In the genomic region with DNA sequence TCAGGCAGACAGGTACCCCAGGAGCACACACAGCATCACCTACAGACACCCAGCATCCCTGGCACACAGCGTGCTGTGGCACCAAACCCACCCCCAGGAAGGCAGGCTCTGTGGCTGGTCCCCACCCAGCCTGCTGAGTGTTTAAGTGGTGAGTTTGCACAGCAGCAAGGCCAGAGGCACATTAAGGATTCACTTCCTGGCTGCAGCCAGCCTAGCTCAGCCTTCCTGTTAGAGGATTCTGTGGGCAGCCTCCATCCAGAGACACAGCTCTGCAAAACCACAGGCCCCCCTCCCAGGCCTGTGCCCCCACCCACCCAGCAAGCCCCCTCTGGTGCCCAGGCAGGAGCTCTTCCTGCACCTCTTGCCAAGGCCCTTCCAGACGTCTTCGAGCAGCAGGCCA, we compare ENCODE assay signal across 17 cellular contexts. TPM values are rescaled to one million over a fixed set of nuclear protein-coding genes. Genes with fewer than 3 reads are reported as not detected.
DNase-seq lines count a peak whose midpoint lies in the region; ATAC-seq and TF ChIP-seq lines count a peak whose summit lies in the region.
"Had no signal": no experiment of that assay in that cellular context is flagged by ENCODE, and none has a peak within 500 bp of the region (broad histone marks: within the 10 kb centered on the region; RNA-seq: fewer than 3 reads in every experiment).

No MANE protein-coding gene starts in this region.

- POLR2A ChIA-PET in activated naive CD8-positive, alpha-beta T cell treated with anti-CD3 and anti-CD28 coated beads, Interleukin-2, amount 10 ng/mL, durations not matched to agents 7 days and 5 days (lab: Charles Lee): no interaction called here

- peak; percentile 67 for ATAC-seq in activated naive CD8-positive, alpha-beta T cell treated with anti-CD3 and anti-CD28 coated beads, Interleukin-2, amount 10 ng/mL, durations not matched to agents 7 days and 5 days (ENCODE audit: low read depth)
- ATAC-seq in esophagus mucosa: peak; percentile 30
- no peak for ATAC-seq in stimulated activated effector memory CD8-positive, alpha-beta T cell treated with anti-CD3 and anti-CD28 coated beads, Interleukin-12 subunit alpha, Interleukin-12 subunit beta, amount 100 ng/mL, for 72 hours
- ATAC-seq: GM12878, left lobe of liver had no signal

- H3K36me3 Mint-ChIP-seq in activated naive CD8-positive, alpha-beta T cell treated with anti-CD3 and anti-CD28 coated beads, Interleukin-2, amount 10 ng/mL, durations not matched to agents 7 days and 5 days: no peaks in the 10 kb centered on the region
- H3K36me3 Mint-ChIP-seq in activated naive CD8-positive, alpha-beta T cell treated with anti-CD3 and anti-CD28 coated beads for 36 hours: no peaks in the 10 kb centered on the region
- H3K36me3 Mint-ChIP-seq in stimulated activated effector memory CD8-positive, alpha-beta T cell treated with anti-CD3 and anti-CD28 coated beads, Interleukin-12 subunit alpha, Interleukin-12 subunit beta, amount 100 ng/mL, for 72 hours: no peaks in the 10 kb centered on the region
- no peaks in the 10 kb centered on the region for H3K36me3 Mint-ChIP-seq in type B pancreatic cell

- peaks cover 6% of the 10 kb centered on the region for H3K4me1 Mint-ChIP-seq in activated naive CD8-positive, alpha-beta T cell treated with anti-CD3 and anti-CD28 coated beads, Interleukin-2, amount 10 ng/mL, durations not matched to agents 7 days and 5 days
- peaks cover 4% of the 10 kb centered on the region for H3K4me1 Mint-ChIP-seq in activated naive CD8-positive, alpha-beta T cell treated with anti-CD3 and anti-CD28 coated beads for 36 hours
- peaks cover 29% of the 10 kb centered on the region for H3K4me1 Mint-ChIP-seq in stimulated activated effector memory CD8-positive, alpha-beta T cell treated with anti-CD3 and anti-CD28 coated beads, Interleukin-12 subunit alpha, Interleukin-12 subunit beta, amount 100 ng/mL, for 72 hours
- H3K4me1 Mint-ChIP-seq in type B pancreatic cell (ENCODE audit: unreplicated experiment): peaks cover 19% of the 10 kb centered on the region
- H3K4me1 Mint-ChIP-seq: endodermal cell had no signal

- peaks cover 11% of the 10 kb centered on the region for H3K27me3 Mint-ChIP-seq in activated naive CD8-positive, alpha-beta T cell treated with anti-CD3 and anti-CD28 coated beads, Interleukin-2, amount 10 ng/mL, durations not matched to agents 7 days and 5 days
- peaks cover 5% of the 10 kb centered on the region for H3K27me3 Mint-ChIP-seq in activated naive CD8-positive, alpha-beta T cell treated with anti-CD3 and anti-CD28 coated beads for 36 hours
- H3K27me3 Mint-ChIP-seq in type B pancreatic cell: peaks cover 9% of the 10 kb centered on the region

- no peak overlapping the region for H3K4me3 ChIP-seq in BE2C (ENCODE audit: low read depth, low read length)
- H3K4me3 ChIP-seq: cardiac muscle cell, GM12878, thoracic aorta had no signal

- no peaks in the 10 kb centered on the region for H3K9me3 Mint-ChIP-seq in activated naive CD8-positive, alpha-beta T cell treated with anti-CD3 and anti-CD28 coated beads, Interleukin-2, amount 10 ng/mL, durations not matched to agents 7 days and 5 days
- no peaks in the 10 kb centered on the region for H3K9me3 Mint-ChIP-seq in activated naive CD8-positive, alpha-beta T cell treated with anti-CD3 and anti-CD28 coated beads for 36 hours
- no peaks in the 10 kb centered on the region for H3K9me3 Mint-ChIP-seq in stimulated activated effector memory CD8-positive, alpha-beta T cell treated with anti-CD3 and anti-CD28 coated beads, Interleukin-12 subunit alpha, Interleukin-12 subunit beta, amount 100 ng/mL, for 72 hours
- H3K9me3 Mint-ChIP-seq in type B pancreatic cell: no peaks in the 10 kb centered on the region
- H3K9me3 Mint-ChIP-seq: endodermal cell had no signal

- no peaks in the 10 kb centered on the region for H3K27me3 ChIP-seq in BE2C
- H3K27me3 ChIP-seq: cardiac muscle cell had no signal

- no peaks in the 10 kb centered on the region for H3K4me1 ChIP-seq in BE2C

- H3K36me3 ChIP-seq in BE2C: no peaks in the 10 kb centered on the region
- H3K36me3 ChIP-seq: cardiac muscle cell, thoracic aorta had no signal

- TF ChIP-seq CTCF in BE2C (IDR thresholded peaks at IDR 0.05; ENCODE audit: low read depth, low read length) (no peak), type B pancreatic cell (conservative IDR thresholded peaks at IDR 0.05) (no peak)

- H3K27ac Mint-ChIP-seq in activated naive CD8-positive, alpha-beta T cell treated with anti-CD3 and anti-CD28 coated beads, Interleukin-2, amount 10 ng/mL, durations not matched to agents 7 days and 5 days: no peak overlapping the region
- H3K27ac Mint-ChIP-seq in activated naive CD8-positive, alpha-beta T cell treated with anti-CD3 and anti-CD28 coated beads for 36 hours: no peak overlapping the region
- peak overlapping the region; percentile 7 for H3K27ac Mint-ChIP-seq in stimulated activated effector memory CD8-positive, alpha-beta T cell treated with anti-CD3 and anti-CD28 coated beads, Interleukin-12 subunit alpha, Interleukin-12 subunit beta, amount 100 ng/mL, for 72 hours
- no peak overlapping the region for H3K27ac Mint-ChIP-seq in type B pancreatic cell
- H3K27ac Mint-ChIP-seq: endodermal cell had no signal

- no peak overlapping the region for H3K4me3 Mint-ChIP-seq in activated naive CD8-positive, alpha-beta T cell treated with anti-CD3 and anti-CD28 coated beads, Interleukin-2, amount 10 ng/mL, durations not matched to agents 7 days and 5 days
- H3K4me3 Mint-ChIP-seq in activated naive CD8-positive, alpha-beta T cell treated with anti-CD3 and anti-CD28 coated beads for 36 hours: no peak overlapping the region
- no peak overlapping the region for H3K4me3 Mint-ChIP-seq in stimulated activated effector memory CD8-positive, alpha-beta T cell treated with anti-CD3 and anti-CD28 coated beads, Interleukin-12 subunit alpha, Interleukin-12 subunit beta, amount 100 ng/mL, for 72 hours
- no peak overlapping the region for H3K4me3 Mint-ChIP-seq in type B pancreatic cell
- H3K4me3 Mint-ChIP-seq: endodermal cell had no signal

- DNase-seq in activated naive CD8-positive, alpha-beta T cell treated with anti-CD3 and anti-CD28 coated beads, Interleukin-2, amount 10 ng/mL, durations not matched to agents 7 days and 5 days: no peak
- no peak for DNase-seq in activated naive CD8-positive, alpha-beta T cell treated with anti-CD3 and anti-CD28 coated beads for 36 hours
- DNase-seq in NCI-H226: peak; percentile 67
- no peak for DNase-seq in stimulated activated effector memory CD8-positive, alpha-beta T cell treated with anti-CD3 and anti-CD28 coated beads, Interleukin-12 subunit alpha, Interleukin-12 subunit beta, amount 100 ng/mL, for 72 hours (ENCODE audit: low spot score in 2 of 2)
- DNase-seq in BE2C: no peak
- DNase-seq in AML-193 (lab: John Stamatoyannopoulos, UW): no peak
- no peak for DNase-seq in type B pancreatic cell (ENCODE audit: extremely low spot score, unreplicated experiment)
- DNase-seq: activated CD4-positive, alpha-beta T cell treated with anti-CD3 and anti-CD28 coated beads for 48 hours; DMS53; endodermal cell; NCI-H524 had no signal

- no peaks in the 10 kb centered on the region for H3K9me3 ChIP-seq in BE2C
- H3K9me3 ChIP-seq: thoracic aorta had no signal

RNA-seq across cellular contexts. Expression of a gene that starts 36.1 kb away (rescaled TPM):
- total RNA-seq in activated naive CD8-positive, alpha-beta T cell treated with anti-CD3 and anti-CD28 coated beads, Interleukin-2, amount 10 ng/mL, durations not matched to agents 7 days and 5 days: 100 to 1,000 TPM; 104 to 110 TPM
- 100 to 1,000 TPM; 441 to 451 TPM for total RNA-seq in activated naive CD8-positive, alpha-beta T cell treated with anti-CD3 and anti-CD28 coated beads for 36 hours
- total RNA-seq in esophagus mucosa (141 TPM), type B pancreatic cell (ENCODE audit: low replicate concordance) (231 and 270 TPM in 2 replicates)
- 523 TPM for polyA plus RNA-seq in BE2C (2012; ENCODE audit: insufficient read depth, insufficient read length, low read depth)

RNA-seq across cellular contexts. Expression of a gene that starts 44.4 kb away (rescaled TPM):
- total RNA-seq in activated naive CD8-positive, alpha-beta T cell treated with anti-CD3 and anti-CD28 coated beads, Interleukin-2, amount 10 ng/mL, durations not matched to agents 7 days and 5 days: under 1 TPM in 1 of 2 experiments, not detected in 1; 0.50 TPM
- total RNA-seq in activated naive CD8-positive, alpha-beta T cell treated with anti-CD3 and anti-CD28 coated beads for 36 hours: under 1 TPM in 1 of 2 experiments, not detected in 1; 0.16 TPM
- total RNA-seq in esophagus mucosa (6.5 TPM), type B pancreatic cell (ENCODE audit: low replicate concordance) (2.1 and 41.3 TPM in 2 replicates)
- 0.48 TPM for polyA plus RNA-seq in BE2C (2012; ENCODE audit: insufficient read depth, insufficient read length, low read depth)
- total RNA-seq: glomerular endothelial cell had no signal
